ENCODE assay signal across 22 cellular contexts in the genomic region with DNA sequence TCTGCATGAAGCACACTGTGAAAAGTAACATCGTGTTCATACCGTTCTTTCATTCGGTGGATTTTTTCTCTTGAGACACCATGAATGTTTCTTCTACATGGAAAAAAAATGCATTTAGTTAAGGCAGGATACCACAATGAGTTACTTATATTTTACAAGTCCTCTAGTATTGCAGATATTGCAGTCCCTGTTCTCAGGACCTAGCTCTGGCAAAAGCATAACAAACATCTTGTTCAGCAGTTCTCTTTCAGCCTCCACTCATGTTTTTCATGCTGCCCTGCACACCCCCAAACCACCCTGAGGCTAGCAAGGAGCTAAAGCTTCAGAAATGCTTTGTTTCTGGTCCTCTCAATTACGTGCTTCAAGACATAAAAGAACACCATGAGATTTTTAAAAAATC.
"Had no signal": no experiment of that assay in that cellular context is flagged by ENCODE, and none has a peak within 500 bp of the region (broad histone marks: within the 10 kb centered on the region; RNA-seq: fewer than 3 reads in every experiment).

No MANE protein-coding gene starts in this region.

- H3K27ac Mint-ChIP-seq: effector memory CD8-positive, alpha-beta T cell; naive thymus-derived CD8-positive, alpha-beta T cell; progenitor cell of endocrine pancreas; stimulated activated naive B cell treated with anti-CD40 and anti-IgM and Interleukin-4, amounts not matched to agents 10 μg/mL and 1 μg/mL and 100 μg/mL, for 72 hours; stimulated activated naive CD8-positive, alpha-beta T cell treated with anti-CD3 and anti-CD28 coated beads, Interleukin-15, Interleukin-2, amounts not matched to agents 100 ng/mL and 50 ng/mL, for 24 hours had no signal

- H3K27me3 ChIP-seq: gastrocnemius medialis, hepatocyte, left lung, pancreas, right lobe of liver, thyroid gland, vagina had no signal

- H3K27me3 Mint-ChIP-seq: effector memory CD8-positive, alpha-beta T cell; naive thymus-derived CD8-positive, alpha-beta T cell; stimulated activated naive B cell treated with anti-CD40 and anti-IgM and Interleukin-4, amounts not matched to agents 10 μg/mL and 1 μg/mL and 100 μg/mL, for 72 hours; stimulated activated naive CD8-positive, alpha-beta T cell treated with anti-CD3 and anti-CD28 coated beads, Interleukin-15, Interleukin-2, amounts not matched to agents 100 ng/mL and 50 ng/mL, for 24 hours had no signal

- H3K9me3 Mint-ChIP-seq: effector memory CD8-positive, alpha-beta T cell; naive thymus-derived CD8-positive, alpha-beta T cell; stimulated activated naive B cell treated with anti-CD40 and anti-IgM and Interleukin-4, amounts not matched to agents 10 μg/mL and 1 μg/mL and 100 μg/mL, for 72 hours; stimulated activated naive CD8-positive, alpha-beta T cell treated with anti-CD3 and anti-CD28 coated beads, Interleukin-15, Interleukin-2, amounts not matched to agents 100 ng/mL and 50 ng/mL, for 24 hours had no signal

- H3K4me1 ChIP-seq: gastrocnemius medialis, left lung, pancreas, right lobe of liver had no signal

- H3K4me3 ChIP-seq: gastrocnemius medialis, hepatocyte, left lung, pancreas, right lobe of liver, thyroid gland, vagina had no signal

- H3K4me3 Mint-ChIP-seq: effector memory CD8-positive, alpha-beta T cell; naive thymus-derived CD8-positive, alpha-beta T cell; stimulated activated naive B cell treated with anti-CD40 and anti-IgM and Interleukin-4, amounts not matched to agents 10 μg/mL and 1 μg/mL and 100 μg/mL, for 72 hours; stimulated activated naive CD8-positive, alpha-beta T cell treated with anti-CD3 and anti-CD28 coated beads, Interleukin-15, Interleukin-2, amounts not matched to agents 100 ng/mL and 50 ng/mL, for 24 hours had no signal

- DNase-seq: cortex of kidney; effector memory CD8-positive, alpha-beta T cell; gastrocnemius medialis; head of caudate nucleus; left cardiac atrium; left lung; mesendoderm; midbrain; naive thymus-derived CD8-positive, alpha-beta T cell; pancreas; right lobe of liver; small intestine; stimulated activated CD4-positive, alpha-beta T cell treated with anti-CD3 and anti-CD28 coated beads, Interleukin-15, amount 100 ng/mL, for 24 hours; stimulated activated CD4-positive, alpha-beta T cell treated with anti-CD3 and anti-CD28 coated beads, Interleukin-2, amount 100 ng/mL, for 48 hours; stimulated activated naive B cell treated with anti-CD40 and anti-IgM and Interleukin-4, amounts not matched to agents 10 μg/mL and 1 μg/mL and 100 μg/mL, for 72 hours; thyroid gland; trophoblast cell had no signal

- H3K27ac ChIP-seq: gastrocnemius medialis, hepatocyte, left lung, pancreas, right lobe of liver, thyroid gland, vagina had no signal

- FAIRE-seq: endometrium, pancreas, small intestine had no signal

- H3K9me3 ChIP-seq: gastrocnemius medialis, left lung, pancreas, right lobe of liver, thyroid gland, vagina had no signal
